ENCODE assay signal across 26 cellular contexts in genomic region chr11:75920886-75921285, GRCh38.
"Had no signal": no experiment of that assay in that cellular context is flagged by ENCODE, and none has a peak within 500 bp of the region (broad histone marks: within the 10 kb centered on the region; RNA-seq: fewer than 3 reads in every experiment).

No MANE protein-coding gene starts in this region.

- H3K27me3 ChIP-seq: esophagus muscularis mucosa, foreskin keratinocyte, gastroesophageal sphincter, heart left ventricle, hepatocyte, neutrophil, pancreas, right atrium auricular region, stomach, testis, tibial artery had no signal

- H3K4me3 ChIP-seq: esophagus muscularis mucosa, gastroesophageal sphincter, heart left ventricle, hepatocyte, lung, pancreas, right atrium auricular region, smooth muscle cell, stomach, testis, tibial artery had no signal

- ATAC-seq: foreskin keratinocyte; gastroesophageal sphincter; heart left ventricle; left lobe of liver; natural killer cell treated with Interleukin-12 subunit alpha and Interleukin-12 subunit beta and Interleukin-15 and Interleukin-18, amount 100 ng/mL, for 72 hours; pancreas; sciatic nerve had no signal

- H3K27ac ChIP-seq: foreskin keratinocyte, heart left ventricle, hepatocyte, neutrophil, pancreas, right atrium auricular region, stomach, testis, tibial artery had no signal

- H3K4me2 ChIP-seq: hepatocyte, smooth muscle cell had no signal

- H3K9me3 ChIP-seq: esophagus muscularis mucosa, gastroesophageal sphincter, heart left ventricle, neutrophil, pancreas, right atrium auricular region, stomach, testis, tibial artery had no signal

- H2AFZ ChIP-seq: hepatocyte had no signal

- DNase-seq: cortex of kidney; effector CD8-positive, alpha-beta T cell; endodermal cell; foreskin keratinocyte; heart left ventricle; kidney; pancreas; stimulated activated CD4-positive, alpha-beta T cell treated with anti-CD3 and anti-CD28 coated beads, Interleukin-12 subunit alpha, Interleukin-12 subunit beta, amount 100 ng/mL, for 4 hours; stimulated activated CD4-positive, alpha-beta T cell treated with anti-CD3 and anti-CD28 coated beads, Interleukin-1b, Interleukin-23, amount 100 ng/mL, for 48 hours; stimulated activated CD4-positive, alpha-beta T cell treated with anti-CD3 and anti-CD28 coated beads, Interleukin-4, amount 100 ng/mL, for 1 hour; stimulated activated CD8-positive, alpha-beta memory T cell treated with anti-CD3 and anti-CD28 coated beads, Interleukin-4, amount 100 ng/mL, for 48 hours; stimulated activated naive CD4-positive, alpha-beta T cell treated with Interleukin-2 at 50 U/mL for 16 hours; stomach; substantia nigra; testis; tibial artery had no signal

- H3K36me3 ChIP-seq: esophagus muscularis mucosa, gastroesophageal sphincter, heart left ventricle, neutrophil, pancreas, right atrium auricular region, stomach, tibial artery had no signal
